In the genomic region with DNA sequence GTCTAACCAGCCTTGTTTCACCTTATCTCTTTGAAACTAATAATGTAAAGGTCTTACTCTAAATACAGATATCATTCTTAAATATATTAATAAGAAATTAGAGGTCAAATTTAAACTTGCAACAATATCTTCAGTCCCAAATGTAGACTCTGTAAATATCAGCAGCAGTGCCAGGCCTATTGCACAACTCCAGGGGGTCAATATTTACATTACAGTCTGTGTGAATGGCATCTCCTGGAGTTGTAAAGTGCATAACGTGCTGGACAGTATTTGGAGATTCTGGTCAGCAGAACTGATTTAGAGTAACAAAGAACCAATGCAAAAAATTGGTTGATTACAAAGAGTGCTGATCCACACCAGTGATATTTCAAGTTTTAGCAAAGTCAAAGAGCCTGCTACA, we compare ENCODE assay signal across 23 cellular contexts.
"Had no signal": no experiment of that assay in that cellular context is flagged by ENCODE, and none has a peak within 500 bp of the region (broad histone marks: within the 10 kb centered on the region; RNA-seq: fewer than 3 reads in every experiment).

No MANE protein-coding gene starts in this region.

- H3K36me3 ChIP-seq: colonic mucosa, ovary, spleen, tibial artery had no signal

- DNase-seq: colonic mucosa; dermis blood vessel endothelial cell; effector memory CD8-positive, alpha-beta T cell; erythroblast; left cardiac atrium; left ventricle myocardium superior; natural killer cell; occipital lobe; ovary; posterior cingulate gyrus; psoas muscle; right cardiac atrium; spleen; stimulated activated CD4-positive, alpha-beta T cell treated with anti-CD3 and anti-CD28 coated beads, Interleukin-4, amount 100 ng/mL, for 4 hours; stimulated activated naive CD8-positive, alpha-beta T cell treated with anti-CD3 and anti-CD28 coated beads, Interleukin-15, Interleukin-2, amounts not matched to agents 100 U/mL and 50 U/mL, for 24 hours; substantia nigra; testis; tibial artery had no signal

- ATAC-seq: effector memory CD8-positive, alpha-beta T cell; left cardiac atrium; left ventricle myocardium superior; natural killer cell; psoas muscle; right cardiac atrium; stimulated activated memory B cell treated with anti-CD40 and anti-IgM and Interleukin-4, amounts not matched to agents 10 μg/mL and 1 μg/mL and 100 μg/mL, for 72 hours; stimulated activated naive CD8-positive, alpha-beta T cell treated with anti-CD3 and anti-CD28 coated beads, Interleukin-15, Interleukin-2, amounts not matched to agents 100 U/mL and 50 U/mL, for 24 hours had no signal

- H3K9me3 ChIP-seq: colonic mucosa, ovary, psoas muscle, testis, tibial artery had no signal

- H3K27ac ChIP-seq: colonic mucosa, ovary, psoas muscle, skin epidermis, spleen, testis, tibial artery had no signal

- H3K4me3 ChIP-seq: colonic mucosa, lung, ovary, psoas muscle, skin epidermis, spleen, testis, tibial artery had no signal

- H3K27me3 ChIP-seq: colonic mucosa, ovary, spleen, testis, tibial artery had no signal

- FAIRE-seq: endometrium, frontal cortex had no signal

- H3K4me1 ChIP-seq: colonic mucosa, psoas muscle, spleen, testis, tibial artery had no signal
